8 cellular contexts compared by ENCODE assay signal in the genomic region with DNA sequence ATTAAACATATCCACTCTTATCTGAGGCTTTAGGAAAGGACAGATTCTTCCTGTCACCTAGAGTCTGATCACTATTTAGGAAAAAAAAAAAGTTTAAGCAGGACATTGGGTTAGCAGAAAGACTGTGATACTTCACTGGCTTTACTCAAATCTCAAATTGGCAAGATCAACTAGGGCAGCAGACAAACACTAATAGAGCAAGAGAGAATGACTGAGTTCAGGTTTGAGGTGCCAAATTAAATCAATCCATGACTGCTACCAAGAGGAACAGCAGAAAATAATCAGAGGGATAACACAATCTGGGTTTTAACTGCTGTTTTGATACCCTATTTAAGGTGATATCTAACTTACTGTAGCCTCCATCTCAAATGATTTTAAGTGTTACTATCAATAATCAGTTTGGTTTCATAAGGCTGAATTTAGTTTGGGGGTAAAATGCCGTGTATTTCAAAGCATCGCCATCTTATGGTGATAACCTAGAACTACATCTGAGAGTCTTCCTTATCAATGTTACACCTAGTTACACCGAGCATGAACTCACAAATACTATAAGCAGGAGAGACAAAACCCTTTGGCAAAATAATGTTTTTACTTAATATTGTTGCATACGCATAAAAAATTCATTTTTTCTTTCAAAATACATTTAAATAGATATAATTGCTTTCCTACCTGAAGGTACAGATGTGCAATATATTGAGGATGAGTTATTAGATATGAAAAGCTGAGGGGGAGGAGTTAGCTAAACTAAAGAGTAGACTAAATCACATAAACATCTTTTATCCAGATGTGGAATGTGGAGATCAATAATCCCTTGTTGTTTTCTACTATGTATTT.
DNase-seq lines count a peak whose midpoint lies in the region; ATAC-seq, FAIRE-seq and TF ChIP-seq lines count a peak whose summit lies in the region.

No MANE protein-coding gene starts in this region.

- no peak overlapping the region for H3K4me3 Mint-ChIP-seq in stimulated activated memory B cell treated with anti-CD40 and anti-IgM and Interleukin-4, amounts not matched to agents 10 μg/mL and 1 μg/mL and 100 μg/mL, for 72 hours

- H3K4me2 ChIP-seq in keratinocyte (ENCODE audit: control insufficient read depth, extremely low read depth, insufficient read depth, low read depth, low read length) = no peak overlapping the region

- no peaks in the 10 kb centered on the region for H3K9me1 ChIP-seq in keratinocyte (ENCODE audit: control insufficient read depth, extremely low read depth, insufficient read depth, low read length)

- no peak overlapping the region for H3K27ac Mint-ChIP-seq in stimulated activated memory B cell treated with anti-CD40 and anti-IgM and Interleukin-4, amounts not matched to agents 10 μg/mL and 1 μg/mL and 100 μg/mL, for 72 hours

- H3K4me1 Mint-ChIP-seq in stimulated activated memory B cell treated with anti-CD40 and anti-IgM and Interleukin-4, amounts not matched to agents 10 μg/mL and 1 μg/mL and 100 μg/mL, for 72 hours = no peaks in the 10 kb centered on the region

- 3 to 7% (median 4%) methylated on average over 4 of the region's 4 CpGs for WGBS in stomach, 5 donors

- H3K27me3 ChIP-seq in HL-60 (ENCODE audit: insufficient read depth, poor library complexity, severe bottlenecking) = no peaks in the 10 kb centered on the region
- no peaks in the 10 kb centered on the region for H3K27me3 ChIP-seq in keratinocyte (ENCODE audit: control insufficient read depth, extremely low read depth, insufficient read depth, low read length)
- H3K27me3 ChIP-seq in stomach = no peaks in the 10 kb centered on the region

- H3K36me3 ChIP-seq in keratinocyte (ENCODE audit: control insufficient read depth in 2 of 2, extremely low read depth in 1 of 2, insufficient read depth in 2 of 2, low read length in 2 of 2) (no peaks in the 10 kb centered on the region), stomach (no peaks in the 10 kb centered on the region)

- ATAC-seq in stimulated activated memory B cell treated with anti-CD40 and anti-IgM and Interleukin-4, amounts not matched to agents 10 μg/mL and 1 μg/mL and 100 μg/mL, for 72 hours = no peak
- ATAC-seq in HG03159 (IDR thresholded peaks at IDR 0.05; ENCODE audit: unreplicated experiment) = no peak

- dilution Hi-C loops in keratinocyte (cut with MboI; ENCODE audit: extremely low pct_ligation_motif_present, low sequenced_read_pairs) = no loop called here

- no peak overlapping the region for H3K9ac ChIP-seq in keratinocyte (ENCODE audit: control insufficient read depth, extremely low read depth, insufficient read depth, low read length)

- peaks cover 3% of the 10 kb centered on the region for H3K9me3 Mint-ChIP-seq in stimulated activated memory B cell treated with anti-CD40 and anti-IgM and Interleukin-4, amounts not matched to agents 10 μg/mL and 1 μg/mL and 100 μg/mL, for 72 hours

- peak; percentile 12 for DNase-seq in GM13976 (ENCODE audit: low spot score)
- no peak for DNase-seq in HL-60 (ENCODE audit: low read depth in 1 of 2, low spot score in 1 of 2)
- peak; percentile 70 for DNase-seq in SK-MEL-5 (ENCODE audit: low read depth, low spot score)
- no peak for DNase-seq in keratinocyte (ENCODE audit: low read depth, low spot score)
- no peak for DNase-seq in activated naive CD4-positive, alpha-beta T cell treated with Interleukin-2 at 50 U/mL for 16 hours
- DNase-seq in stomach = no peak

- no peaks in the 10 kb centered on the region for H3K27me3 Mint-ChIP-seq in stimulated activated memory B cell treated with anti-CD40 and anti-IgM and Interleukin-4, amounts not matched to agents 10 μg/mL and 1 μg/mL and 100 μg/mL, for 72 hours

- no peaks in the 10 kb centered on the region for H3K79me2 ChIP-seq in keratinocyte (ENCODE audit: control insufficient read depth, insufficient read depth, low read length)

- TF ChIP-seq CTCF in GM13976 (IDR thresholded peaks at IDR 0.05; ENCODE audit: borderline replicate concordance, control extremely low read depth, extremely low read depth, insufficient read depth, missing control alignments) (peak; percentile 25), HL-60 (IDR thresholded peaks at IDR 0.05; ENCODE audit: insufficient read depth, low read length) (peak; percentile 21), keratinocyte (optimal IDR thresholded peaks at IDR 0.05 in 1 of 3, IDR thresholded peaks at IDR 0.05 in 1 of 3, conservative IDR thresholded peaks at IDR 0.05 in 1 of 3; ENCODE audit: extremely low read depth in 1 of 3, insufficient read depth in 2 of 3, low read length in 3 of 3) (peak in 2 of 3 experiments; percentile 18 to 39), stomach (IDR thresholded peaks at IDR 0.05) (peak in 3 of 7 experiments; percentile 24 to 25 (median 25))

- no peak for FAIRE-seq in keratinocyte (lab: Jason Lieb, UNC)

- no peaks in the 10 kb centered on the region for H4K20me1 ChIP-seq in keratinocyte (ENCODE audit: control insufficient read depth, extremely low read depth, insufficient read depth, low read length)

- H3K4me3 ChIP-seq in HL-60 (replicated peaks; ENCODE audit: insufficient read depth, low read length) (no peak overlapping the region), keratinocyte (ENCODE audit: control insufficient read depth in 2 of 3, extremely low read depth in 1 of 3, insufficient read depth in 2 of 3, low read depth in 1 of 3, low read length in 3 of 3) (no peak overlapping the region), stomach (no peak overlapping the region)

- in situ Hi-C loops in GM13976 (cut with MboI; ENCODE audit: low sequenced_read_pairs, unreplicated experiment) = no loop called here
- in situ Hi-C loops in SK-MEL-5 (cut with HindIII; ENCODE audit: low pct_unique_long_range_greater_than_20kb, low sequenced_read_pairs) = no loop called here

- no peaks in the 10 kb centered on the region for H3K36me3 Mint-ChIP-seq in stimulated activated memory B cell treated with anti-CD40 and anti-IgM and Interleukin-4, amounts not matched to agents 10 μg/mL and 1 μg/mL and 100 μg/mL, for 72 hours

- no peak overlapping the region for H2AFZ ChIP-seq in keratinocyte (ENCODE audit: control insufficient read depth, low read length)

- H3K4me1 ChIP-seq in keratinocyte (ENCODE audit: control insufficient read depth, extremely low read depth, insufficient read depth, low read length) (no peaks in the 10 kb centered on the region), stomach (no peaks in the 10 kb centered on the region)

- H3K27ac ChIP-seq in HL-60 (replicated peaks) = no peak overlapping the region
- no peak overlapping the region for H3K27ac ChIP-seq in keratinocyte (ENCODE audit: control insufficient read depth, insufficient read depth, low read length)
- H3K27ac ChIP-seq in stomach = no peak overlapping the region

- intact Hi-C loops in stomach (cut with DNase I; ENCODE audit: low total_unique reads) = no loop called here

- TF ChIP-seq EP300 in stomach (IDR thresholded peaks at IDR 0.05) = no peak

- TF ChIP-seq POLR2A in stomach (IDR thresholded peaks at IDR 0.05) = no peak

- no peaks in the 10 kb centered on the region for H3K9me3 ChIP-seq in keratinocyte (ENCODE audit: control insufficient read depth, low read depth, low read length)
- no peaks in the 10 kb centered on the region for H3K9me3 ChIP-seq in stomach

Comparison
In these comparisons a context has a peak if more than half of its experiments do, and no peak if none do; other contexts are left out.
1. DNase-seq: peak in GM13976 (single experiment) and SK-MEL-5 (single experiment); none in HL-60 (0 of 2), keratinocyte (single experiment), activated naive CD4-positive, alpha-beta T cell treated with Interleukin-2 at 50 U/mL for 16 hours (single experiment) and stomach (single experiment).